8 cellular contexts compared by ENCODE assay signal in the genomic region with DNA sequence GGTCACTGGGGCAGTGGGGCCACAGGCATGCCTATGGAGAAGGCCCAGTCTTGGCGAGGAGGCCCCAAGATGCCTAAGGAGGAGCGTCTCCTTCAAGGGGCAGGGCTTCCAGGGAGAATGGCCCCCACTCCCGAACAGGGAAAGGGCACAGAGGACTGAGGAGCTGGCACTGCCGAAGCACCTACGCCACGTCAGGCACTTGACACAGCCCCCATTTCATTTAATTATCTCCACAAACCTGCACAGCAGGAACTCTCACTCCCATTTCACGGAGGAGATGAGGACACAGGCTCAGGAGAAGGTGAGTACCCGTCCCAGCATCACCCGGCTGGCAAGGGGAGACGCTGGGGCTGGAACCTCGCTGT. TPM values are rescaled to one million over a fixed set of nuclear protein-coding genes. Genes with fewer than 3 reads are reported as not detected.
DNase-seq lines count a peak whose midpoint lies in the region; ATAC-seq and TF ChIP-seq lines count a peak whose summit lies in the region.

No MANE protein-coding gene starts in this region.

- H3K27ac ChIP-seq in OCI-LY1 (ENCODE audit: low read depth, low read length, poor library complexity, severe bottlenecking), result no peak overlapping the region

- peak; percentile 37 for ATAC-seq in esophagus mucosa

- peak overlapping the region; percentile 95 for H3K4me2 ChIP-seq in OCI-LY1 (ENCODE audit: low read length)

- H3K9me3 Mint-ChIP-seq in progenitor cell of endocrine pancreas (ENCODE audit: low read depth), result no peaks in the 10 kb centered on the region

- H2AFZ ChIP-seq in OCI-LY1 (ENCODE audit: low read length), result no peak overlapping the region; the same call in 1 of the 2 replicates

- H3K9me2 ChIP-seq in OCI-LY1 (ENCODE audit: low read depth, low read length), result no peaks in the 10 kb centered on the region

- H3K9me3 ChIP-seq in OCI-LY1 (ENCODE audit: low read length), result no peaks in the 10 kb centered on the region

- H3K79me2 ChIP-seq in OCI-LY1 (ENCODE audit: insufficient read depth, low read length), result no peaks in the 10 kb centered on the region

- H3K9ac ChIP-seq in OCI-LY1 (ENCODE audit: low read length), result peak overlapping the region; percentile 60; the same call in 1 of the 2 replicates

- peaks cover 23% of the 10 kb centered on the region for H3K27me3 Mint-ChIP-seq in progenitor cell of endocrine pancreas

- no peaks in the 10 kb centered on the region for H4K20me1 ChIP-seq in OCI-LY1 (ENCODE audit: insufficient read depth, low read length)

- no peak overlapping the region for H3K27ac Mint-ChIP-seq in progenitor cell of endocrine pancreas

- H3F3A ChIP-seq in OCI-LY1 (ENCODE audit: insufficient read depth, low read length), result no peaks in the 10 kb centered on the region

- no peak for TF ChIP-seq CTCF in OCI-LY1 (IDR thresholded peaks at IDR 0.05; ENCODE audit: low read length)
- no peak for TF ChIP-seq CTCF in progenitor cell of endocrine pancreas (IDR thresholded peaks at IDR 0.05; ENCODE audit: unreplicated experiment)

- peak; percentile 6 for DNase-seq in Daoy (ENCODE audit: low read depth)
- DNase-seq in progenitor cell of endocrine pancreas (ENCODE audit: low spot score, unreplicated experiment), result no peak
- no peak for DNase-seq in middle frontal gyrus (ENCODE audit: extremely low spot score, low spot score)
- no peak for DNase-seq in stimulated activated CD4-positive, alpha-beta T cell treated with anti-CD3 and anti-CD28 coated beads, Interleukin-12 subunit alpha, Interleukin-12 subunit beta, amount 100 ng/mL, for 4 hours
- DNase-seq in NCI-H510A treated with DMSO at 0.1 percent for 48 hours (lab: John Stamatoyannopoulos, UW), result no peak
- DNase-seq in germinal center (ENCODE audit: low spot score), result no peak

- peak overlapping the region; percentile 65 for H3K4me3 ChIP-seq in OCI-LY1 (ENCODE audit: low read depth, low read length, poor library complexity, severe bottlenecking)

- peak overlapping the region; percentile 44 for H3K4me3 Mint-ChIP-seq in progenitor cell of endocrine pancreas (ENCODE audit: low read depth)

- H3K4me1 Mint-ChIP-seq in progenitor cell of endocrine pancreas (ENCODE audit: low read depth), result peaks cover 17% of the 10 kb centered on the region

- no peaks in the 10 kb centered on the region for H3K27me3 ChIP-seq in OCI-LY1 (ENCODE audit: insufficient read depth, low read length)

- no peaks in the 10 kb centered on the region for H3K36me3 Mint-ChIP-seq in progenitor cell of endocrine pancreas (ENCODE audit: insufficient read depth)

- H3K4me1 ChIP-seq in OCI-LY1 (ENCODE audit: insufficient read depth, low read length, severe bottlenecking), result peaks cover 15% of the 10 kb centered on the region

- no peaks in the 10 kb centered on the region for H3K36me3 ChIP-seq in OCI-LY1 (ENCODE audit: insufficient read depth, low read length)

RNA-seq across cellular contexts. Expression of a gene that starts 26.0 kb away (rescaled TPM):
- total RNA-seq in Daoy (2014; rRNA removed; shearing (Covaris generic)), result 9.7 and 11.5 TPM in 2 replicates
- total RNA-seq in esophagus mucosa (35.1 TPM), progenitor cell of endocrine pancreas (49.5 and 56.2 TPM in 2 replicates)

RNA-seq across cellular contexts. Expression of a gene that starts 51.8 kb away (rescaled TPM):
- total RNA-seq in Daoy (2014; rRNA removed; shearing (Covaris generic)), result 208 and 227 TPM in 2 replicates
- 125 TPM for total RNA-seq in esophagus mucosa
- total RNA-seq in progenitor cell of endocrine pancreas, result 73.1 and 77.6 TPM in 2 replicates

RNA-seq across cellular contexts. Expression of a gene that starts 52.4 kb away (rescaled TPM):
- total RNA-seq in Daoy (2014; rRNA removed; shearing (Covaris generic)), result 3.4 and 12.3 TPM in 2 replicates
- total RNA-seq in esophagus mucosa (0.36 TPM), progenitor cell of endocrine pancreas (20.0 and 22.1 TPM in 2 replicates)
